In the genomic region with DNA sequence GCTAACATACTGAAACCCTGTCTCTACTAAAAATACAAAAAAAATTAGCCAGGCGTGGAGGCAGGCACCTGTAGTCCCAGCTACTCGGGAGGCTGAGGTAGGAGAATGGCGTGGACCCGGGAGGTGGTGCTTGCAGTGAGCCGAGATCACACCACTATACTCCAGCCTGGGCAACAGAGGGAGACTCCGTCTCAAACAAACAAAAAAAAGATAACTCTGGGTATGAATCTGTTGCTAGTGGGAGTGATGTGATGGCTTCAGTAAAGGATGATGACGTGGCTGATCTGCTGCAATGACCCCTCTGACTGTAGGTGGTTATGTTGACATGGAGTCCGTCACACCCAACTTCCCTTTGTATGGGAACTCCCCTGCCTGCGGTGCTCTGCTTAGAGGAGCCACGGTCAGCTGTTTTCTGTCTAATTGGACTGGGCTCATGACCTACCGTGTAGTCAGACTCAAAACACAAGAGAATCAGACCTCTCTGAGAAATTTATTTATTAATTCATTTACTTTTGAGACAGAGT, we compare ENCODE assay signal across 9 cellular contexts. TPM values are rescaled to one million over a fixed set of nuclear protein-coding genes. Genes with fewer than 3 reads are reported as not detected.
DNase-seq lines count a peak whose midpoint lies in the region; ATAC-seq, FAIRE-seq and TF ChIP-seq lines count a peak whose summit lies in the region.
"Had no signal": no experiment of that assay in that cellular context is flagged by ENCODE, and none has a peak within 500 bp of the region (broad histone marks: within the 10 kb centered on the region; RNA-seq: fewer than 3 reads in every experiment).

No MANE protein-coding gene starts in this region.

- H3K9me3 ChIP-seq in astrocyte (ENCODE audit: insufficient read depth, low read depth, low read length), result no peaks in the 10 kb centered on the region
- H3K9me3 ChIP-seq in upper lobe of right lung, result no peaks in the 10 kb centered on the region
- H3K9me3 ChIP-seq in tibial artery, result no peaks in the 10 kb centered on the region

- H3K27ac Mint-ChIP-seq in activated naive CD4-positive, alpha-beta T cell treated with anti-CD3 and anti-CD28 coated beads, Interleukin-2, amount 10 ng/mL, durations not matched to agents 7 days and 5 days, result peak overlapping the region; percentile 55
- H3K27ac Mint-ChIP-seq in astrocyte (ENCODE audit: unreplicated experiment), result no peak overlapping the region

- intact Hi-C loops in upper lobe of right lung (cut with DNase I), result no loop called here
- intact Hi-C loops in tibial artery (cut with DNase I; ENCODE audit: low total_unique reads), result no loop called here

- no peak for FAIRE-seq in astrocyte (lab: Jason Lieb, UNC)
- FAIRE-seq: keratinocyte had no signal

- H3K27me3 Mint-ChIP-seq in activated naive CD4-positive, alpha-beta T cell treated with anti-CD3 and anti-CD28 coated beads, Interleukin-2, amount 10 ng/mL, durations not matched to agents 7 days and 5 days, result peaks cover 3% of the 10 kb centered on the region
- no peaks in the 10 kb centered on the region for H3K27me3 Mint-ChIP-seq in astrocyte (ENCODE audit: low read depth, unreplicated experiment)

- no peaks in the 10 kb centered on the region for H3K4me1 Mint-ChIP-seq in activated naive CD4-positive, alpha-beta T cell treated with anti-CD3 and anti-CD28 coated beads, Interleukin-2, amount 10 ng/mL, durations not matched to agents 7 days and 5 days
- H3K4me1 Mint-ChIP-seq in astrocyte (ENCODE audit: low read depth, unreplicated experiment), result no peaks in the 10 kb centered on the region

- H3K27me3 ChIP-seq in astrocyte (ENCODE audit: insufficient read depth, low read length) (no peaks in the 10 kb centered on the region), upper lobe of right lung (no peaks in the 10 kb centered on the region), tibial artery (no peaks in the 10 kb centered on the region)

- peak; percentile 72 for ATAC-seq in HG03103 (IDR thresholded peaks at IDR 0.05; ENCODE audit: low read depth, unreplicated experiment)
- ATAC-seq in upper lobe of right lung, result peak; percentile 85

- no peak overlapping the region for H3K9ac ChIP-seq in astrocyte (ENCODE audit: low read length)

- TF ChIP-seq CTCF in astrocyte (IDR thresholded peaks at IDR 0.05; ENCODE audit: insufficient read depth, low read depth, low read length) (no peak), upper lobe of right lung (IDR thresholded peaks at IDR 0.05) (no peak), tibial artery (IDR thresholded peaks at IDR 0.05) (no peak)

- no peak overlapping the region for H2AFZ ChIP-seq in astrocyte (ENCODE audit: low read depth, low read length)

- H3K27ac ChIP-seq in astrocyte (ENCODE audit: low read depth, low read length), result no peak overlapping the region
- no peak overlapping the region for H3K27ac ChIP-seq in upper lobe of right lung
- H3K27ac ChIP-seq in tibial artery, result no peak overlapping the region

- H3K4me1 ChIP-seq in astrocyte (ENCODE audit: insufficient read depth, low read length) (no peaks in the 10 kb centered on the region), upper lobe of right lung (no peaks in the 10 kb centered on the region), tibial artery (no peaks in the 10 kb centered on the region)

- CTCF ChIA-PET in activated naive CD4-positive, alpha-beta T cell treated with anti-CD3 and anti-CD28 coated beads, Interleukin-2, amount 10 ng/mL, durations not matched to agents 7 days and 5 days (lab: Charles Lee), result no interaction called here

- H3K79me2 ChIP-seq in astrocyte (ENCODE audit: insufficient read depth, low read length), result no peaks in the 10 kb centered on the region

- no peaks in the 10 kb centered on the region for H4K20me1 ChIP-seq in astrocyte (ENCODE audit: insufficient read depth, low read length)

- no peak overlapping the region for H3K4me3 Mint-ChIP-seq in activated naive CD4-positive, alpha-beta T cell treated with anti-CD3 and anti-CD28 coated beads, Interleukin-2, amount 10 ng/mL, durations not matched to agents 7 days and 5 days
- H3K4me3 Mint-ChIP-seq in astrocyte (ENCODE audit: unreplicated experiment), result no peak overlapping the region

- H3K36me3 Mint-ChIP-seq in activated naive CD4-positive, alpha-beta T cell treated with anti-CD3 and anti-CD28 coated beads, Interleukin-2, amount 10 ng/mL, durations not matched to agents 7 days and 5 days, result no peaks in the 10 kb centered on the region
- H3K36me3 Mint-ChIP-seq in astrocyte (ENCODE audit: low read depth, unreplicated experiment), result peaks cover 1% of the 10 kb centered on the region

- H3K4me3 ChIP-seq in astrocyte (ENCODE audit: insufficient read depth, low read depth, low read length) (no peak overlapping the region), upper lobe of right lung (no peak overlapping the region), tibial artery (no peak overlapping the region)

- DNase-seq in activated naive CD4-positive, alpha-beta T cell treated with anti-CD3 and anti-CD28 coated beads, Interleukin-2, amount 10 ng/mL, durations not matched to agents 7 days and 5 days, result no peak
- no peak for DNase-seq in activated naive CD4-positive, alpha-beta T cell treated with anti-CD3 and anti-CD28 coated beads, Interleukin-2, amount 50 U/mL, for 16 hours
- peak; percentile 33 for DNase-seq in astrocyte (ENCODE audit: low read depth)
- DNase-seq in upper lobe of right lung, result no peak
- no peak for DNase-seq in activated CD4-positive, alpha-beta T cell treated with anti-CD3 and anti-CD28 coated beads for 1 hour
- no peak for DNase-seq in activated CD4-positive, alpha-beta T cell treated with anti-CD3 and anti-CD28 coated beads, Interleukin-2, amount 50 U/mL, for 4 hours
- no peak for DNase-seq in tibial artery

- no peak overlapping the region for H3K4me2 ChIP-seq in astrocyte (ENCODE audit: low read length)

- H3K9me3 Mint-ChIP-seq in activated naive CD4-positive, alpha-beta T cell treated with anti-CD3 and anti-CD28 coated beads, Interleukin-2, amount 10 ng/mL, durations not matched to agents 7 days and 5 days, result no peaks in the 10 kb centered on the region
- no peaks in the 10 kb centered on the region for H3K9me3 Mint-ChIP-seq in astrocyte (ENCODE audit: unreplicated experiment)

- no peaks in the 10 kb centered on the region for H3K36me3 ChIP-seq in astrocyte (ENCODE audit: insufficient read depth, low read length)
- H3K36me3 ChIP-seq in upper lobe of right lung, result no peaks in the 10 kb centered on the region
- no peaks in the 10 kb centered on the region for H3K36me3 ChIP-seq in tibial artery

RNA-seq across cellular contexts. Expression of a gene that starts 59.1 kb away (rescaled TPM):
- total RNA-seq in astrocyte (139 and 153 TPM in 2 replicates), upper lobe of right lung (147 TPM)
